In genomic region chr7:131546583-131547111, GRCh38 we compare ENCODE assay signal across 8 cellular contexts. TPM values are rescaled to one million over a fixed set of nuclear protein-coding genes. Genes with fewer than 3 reads are reported as not detected.
DNase-seq lines count a peak whose midpoint lies in the region; ATAC-seq and TF ChIP-seq lines count a peak whose summit lies in the region.

No MANE protein-coding gene starts in this region.

- peaks cover 100% of the 10 kb centered on the region for H3K79me2 ChIP-seq in GM23338 (replicated peaks; ENCODE audit: insufficient read depth)
- H3K79me2 ChIP-seq in osteoblast (ENCODE audit: insufficient read depth, low read length), result peaks cover 61% of the 10 kb centered on the region

- peak; percentile 70 for ATAC-seq in GM23338
- no peak for ATAC-seq in GM21786 (IDR thresholded peaks at IDR 0.05; ENCODE audit: unreplicated experiment)
- ATAC-seq in HG03280 (IDR thresholded peaks at IDR 0.05; ENCODE audit: unreplicated experiment), result no peak

- H3K4me3 Mint-ChIP-seq in GM23338, result peak overlapping the region; percentile 38; the same call in 2 of the 3 replicates

- H3K9me2 ChIP-seq in GM23338 (ENCODE audit: insufficient read depth), result no peaks in the 10 kb centered on the region

- H3K4me2 ChIP-seq in GM23338, result peak overlapping the region; percentile 100; the same call in 1 of the 2 replicates
- no peak overlapping the region for H3K4me2 ChIP-seq in osteoblast (ENCODE audit: insufficient read depth, low read length)

- H3K36me3 ChIP-seq in GM23338 (ENCODE audit: insufficient read depth), result peaks cover 12% of the 10 kb centered on the region; the same call in 1 of the 2 replicates
- no peaks in the 10 kb centered on the region for H3K36me3 ChIP-seq in osteoblast (ENCODE audit: insufficient read depth, low read length)

- H3K4me1 Mint-ChIP-seq in GM23338, result peaks cover 94% of the 10 kb centered on the region

- no peak for DNase-seq in AG10803 (ENCODE audit: low read depth)
- DNase-seq in GM23338 (ENCODE audit: low spot score), result peak; percentile 95
- peak in 3 of 5 donors; percentile 16 to 44 (median 21) for DNase-seq in T-helper 1 cell
- peak; percentile 11 for DNase-seq in effector CD4-positive, alpha-beta T cell
- DNase-seq in osteoblast (ENCODE audit: insufficient read length, low spot score, missing footprints), result peak; percentile 87
- no peak for DNase-seq in NCI-H510A (lab: John Stamatoyannopoulos, UW)

- no peaks in the 10 kb centered on the region for H3K9me3 ChIP-seq in osteoblast (ENCODE audit: low read depth, low read length)

- H3K4me1 ChIP-seq in GM23338 (ENCODE audit: insufficient read depth) (peaks cover 97% of the 10 kb centered on the region), osteoblast (ENCODE audit: insufficient read depth, low read length) (peaks cover 5% of the 10 kb centered on the region)

- H3K4me3 ChIP-seq in AG10803 (ENCODE audit: low read length) (no peak overlapping the region), GM23338 (no peak overlapping the region), osteoblast (ENCODE audit: insufficient read depth, low read length) (no peak overlapping the region)

- peaks cover 32% of the 10 kb centered on the region for H3K27me3 Mint-ChIP-seq in GM23338 (ENCODE audit: insufficient read depth, low read depth, poor library complexity)

- peaks cover 95% of the 10 kb centered on the region for H4K20me1 ChIP-seq in GM23338 (replicated peaks; ENCODE audit: insufficient read depth)
- no peaks in the 10 kb centered on the region for H4K20me1 ChIP-seq in osteoblast (ENCODE audit: insufficient read depth, low read length)

- H3K36me3 Mint-ChIP-seq in GM23338 (ENCODE audit: low read depth), result peaks cover 85% of the 10 kb centered on the region

- no peaks in the 10 kb centered on the region for H3K27me3 ChIP-seq in GM23338 (ENCODE audit: insufficient read depth)
- no peaks in the 10 kb centered on the region for H3K27me3 ChIP-seq in osteoblast (ENCODE audit: insufficient read depth, low read length)

- H3F3A ChIP-seq in GM23338 (replicated peaks; ENCODE audit: low read depth), result peaks cover 67% of the 10 kb centered on the region

- TF ChIP-seq CTCF in AG10803 (conservative IDR thresholded peaks at IDR 0.05; ENCODE audit: low read length) (peak; percentile 70), GM23338 (conservative IDR thresholded peaks at IDR 0.05; ENCODE audit: low read depth in 2 of 2) (peak; percentile 97 to 100), osteoblast (IDR thresholded peaks at IDR 0.05; ENCODE audit: extremely low read depth, low read depth, low read length) (peak; percentile 75)

- H3K27ac ChIP-seq in GM23338 (ENCODE audit: low read depth) (peak overlapping the region; percentile 90), osteoblast (ENCODE audit: low read depth, low read length) (no peak overlapping the region)

- H3K27ac Mint-ChIP-seq in GM23338, result 0 out of 2 replicates have a peak overlapping the region, but pooled peaks have one; percentile 58

- no peak overlapping the region for H2AFZ ChIP-seq in GM23338
- no peak overlapping the region for H2AFZ ChIP-seq in osteoblast (ENCODE audit: low read length)

- H3K9me3 Mint-ChIP-seq in GM23338, result no peaks in the 10 kb centered on the region

TF ChIP-seq in GM23338, 12 proteins besides CTCF, POLR2A, EP300 and RAD21 (continues in another document):
- no peak for TF ChIP-seq POLR2AphosphoS5 (IDR thresholded peaks at IDR 0.05; ENCODE audit: low read depth)
- no peak for TF ChIP-seq NANOG (IDR thresholded peaks at IDR 0.05; ENCODE audit: borderline replicate concordance)
- no peak for TF ChIP-seq JUNB (IDR thresholded peaks at IDR 0.05; ENCODE audit: unreplicated experiment)
- TF ChIP-seq ZNF462 (CRISPR knock-in tag; IDR thresholded peaks at IDR 0.05), result no peak; the same call in 1 of the 2 replicates
- TF ChIP-seq CREB1 (CRISPR knock-in tag; IDR thresholded peaks at IDR 0.05; ENCODE audit: low read depth), result no peak
- TF ChIP-seq EZH2 (IDR thresholded peaks at IDR 0.05; ENCODE audit: low read depth, unreplicated experiment), result no peak
- TF ChIP-seq REST (IDR thresholded peaks at IDR 0.05; ENCODE audit: unreplicated experiment), result no peak
- TF ChIP-seq ZNF331 (CRISPR knock-in tag; IDR thresholded peaks at IDR 0.05; ENCODE audit: low read depth), result no peak
- no peak for TF ChIP-seq STAT1 (IDR thresholded peaks at IDR 0.05; ENCODE audit: unreplicated experiment)
- no peak for TF ChIP-seq EZH2phosphoT487 (IDR thresholded peaks at IDR 0.05; ENCODE audit: unreplicated experiment)

RNA-seq across cellular contexts. Expression of gene PODXL, which starts 9.8 kb away (rescaled TPM):
- 698 and 727 TPM in 2 replicates for total RNA-seq in GM23338 (2014; rRNA removed; shearing (Covaris generic))
- 215 and 220 TPM in 2 replicates for polyA plus RNA-seq in GM23338 (2016; fragmentation: Nextera tagmentation; extraction: Ambion mirVana)
- 0.88 and 1.4 TPM in 2 replicates for total RNA-seq in osteoblast

Comparison
In these comparisons a context has a peak if more than half of its experiments do, and no peak if none do; other contexts are left out.
1. DNase-seq: peak in GM23338 (single experiment), T-helper 1 cell (3 of 5), effector CD4-positive, alpha-beta T cell (single experiment) and osteoblast (single experiment); none in AG10803 (single experiment) and NCI-H510A (single experiment).
2. RNA of gene PODXL, which starts 9.8 kb away (total RNA-seq): 698 to 727 TPM in GM23338; 0.88 to 1.4 TPM in osteoblast; every median in the first group is over 100 times any median in the second.
3. Peak in every context shown above with its lines, with median percentiles within 50 percentile points of each other: CTCF ChIP-seq.